In the genomic region with DNA sequence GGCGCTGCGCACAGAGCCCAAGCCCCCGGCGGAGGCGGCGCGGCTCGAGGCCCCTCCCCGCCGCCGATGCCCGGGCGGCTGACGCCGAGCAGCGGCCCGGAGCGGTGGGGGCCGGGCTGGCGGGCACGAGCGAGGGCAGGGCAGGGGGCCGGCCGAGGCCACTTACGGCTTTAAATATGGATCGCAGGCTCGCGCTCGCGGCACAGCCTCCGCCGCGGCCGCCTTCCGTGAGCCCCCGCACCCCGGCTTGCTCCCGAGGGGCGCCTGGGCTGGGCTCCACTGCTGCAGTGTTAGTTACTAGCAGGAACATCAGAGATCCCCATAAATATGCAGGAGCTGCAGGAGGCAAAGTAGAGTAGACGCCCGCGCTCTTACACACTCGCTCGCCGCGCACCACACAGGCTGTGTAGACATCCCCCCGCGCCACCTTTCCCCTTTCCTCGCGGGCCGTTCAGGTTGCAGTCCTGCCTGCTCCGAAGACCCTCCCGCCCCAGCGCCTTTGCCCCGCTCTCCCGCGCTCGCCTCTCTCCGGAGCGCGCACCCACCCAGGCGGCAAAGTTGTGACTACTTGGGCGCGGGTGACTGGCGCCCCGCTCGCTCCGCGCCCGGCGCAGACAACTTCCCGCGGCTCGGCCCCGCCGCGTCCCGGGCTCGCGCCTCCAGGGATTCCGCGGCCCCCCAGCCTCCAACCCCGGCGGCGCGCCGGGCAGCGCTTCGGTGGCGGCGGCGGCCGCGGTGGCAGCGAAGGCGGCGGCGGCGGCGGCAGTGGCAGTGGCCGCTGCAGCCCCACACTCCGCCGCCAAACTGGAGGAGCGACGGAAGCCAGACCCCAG, we compare ENCODE assay signal across 8 cellular contexts.
DNase-seq lines count a peak whose midpoint lies in the region; ATAC-seq and TF ChIP-seq lines count a peak whose summit lies in the region.

No MANE protein-coding gene starts in this region.

- H3K9me2 ChIP-seq in HCT116 (ENCODE audit: insufficient read depth): no peaks in the 10 kb centered on the region

- intact Hi-C loops in HCT116 (cut with micrococcal nuclease): loop anchor here (5.0 to 10.0 kb wide), 2 partner anchors 526 to 532 kb away; no protein-coding TSS in a partner anchor

- H3K27me3 ChIP-seq in HCT116 (ENCODE audit: insufficient read depth, low read length): peaks cover 15% of the 10 kb centered on the region; the same call in 1 of the 2 replicates
- no peaks in the 10 kb centered on the region for H3K27me3 ChIP-seq in Peyer's patch
- no peaks in the 10 kb centered on the region for H3K27me3 ChIP-seq in right atrium auricular region

- peak; percentile 88 for ATAC-seq in HCT116
- ATAC-seq in GM18520 (IDR thresholded peaks at IDR 0.05; ENCODE audit: unreplicated experiment): no peak

- H3K9me3 ChIP-seq in HCT116 (ENCODE audit: control insufficient read depth in 1 of 2, insufficient read depth in 1 of 2, low read depth in 1 of 2, low read length in 2 of 2): no peaks in the 10 kb centered on the region
- H3K9me3 ChIP-seq in Peyer's patch: no peaks in the 10 kb centered on the region
- no peaks in the 10 kb centered on the region for H3K9me3 ChIP-seq in right atrium auricular region

- no peaks in the 10 kb centered on the region for H3K79me2 ChIP-seq in HCT116 (ENCODE audit: insufficient read depth, low read length)

- H3K9ac ChIP-seq in HCT116 (ENCODE audit: low read length): 0 out of 2 replicates have a peak overlapping the region, but pooled peaks have one; percentile 15

- no TSS peak for BruUV-seq in HCT116 (replicated peaks; lab: Mats Ljungman, UMichigan)

- no peak overlapping the region for H3K27ac ChIP-seq in HCT116 (ENCODE audit: low read depth, low read length)
- peak overlapping the region in 3 of 4 donors; percentile 65 to 86 (median 84) for H3K27ac ChIP-seq in Peyer's patch
- peak overlapping the region; percentile 81 to 86 for H3K27ac ChIP-seq in right atrium auricular region

- TF ChIP-seq CTCF in HCT116 (IDR thresholded peaks at IDR 0.05 in 2 of 3, conservative IDR thresholded peaks at IDR 0.05 in 1 of 3; ENCODE audit: borderline replicate concordance in 1 of 3, insufficient read depth in 1 of 3, low read depth in 2 of 3, low read length in 2 of 3) (no peak), Peyer's patch (IDR thresholded peaks at IDR 0.05) (no peak), right atrium auricular region (IDR thresholded peaks at IDR 0.05) (no peak)

- peak overlapping the region; percentile 45 to 58 for H3K4me3 ChIP-seq in HCT116 (replicated peaks in 1 of 2; ENCODE audit: low read depth in 1 of 2, low read length in 2 of 2)
- peak overlapping the region; percentile 52 to 91 (median 76) for H3K4me3 ChIP-seq in Peyer's patch
- peak overlapping the region; percentile 54 to 71 for H3K4me3 ChIP-seq in right atrium auricular region

- H4K20me1 ChIP-seq in HCT116 (ENCODE audit: insufficient read depth): no peaks in the 10 kb centered on the region

- peak overlapping the region; percentile 79 for H3K4me2 ChIP-seq in HCT116 (ENCODE audit: low read length)

- DNase-seq in GM03348 (ENCODE audit: low spot score) (peak; percentile 94), HCT116 (ENCODE audit: low read depth, low spot score) (no peak), Peyer's patch (peak in 2 of 3 donors; percentile 66 to 79), amniotic stem cell (lab: John Stamatoyannopoulos, UW) (peak; percentile 50), right atrium auricular region (ENCODE audit: low spot score) (no peak), pons (ENCODE audit: low spot score) (peak; percentile 22), SIG-M5 (lab: John Stamatoyannopoulos, UW) (no peak)

- H3K4me1 ChIP-seq in HCT116 (ENCODE audit: control insufficient read depth in 1 of 2, insufficient read depth in 2 of 2, low read length in 2 of 2) (peaks cover 0 to 5% of the 10 kb centered on the region in 2 experiments; a peak in 1 of 4 replicates), Peyer's patch (peaks cover 0 to 14% (median 2%) of the 10 kb centered on the region in 4 donors), right atrium auricular region (peaks cover 0 to 4% of the 10 kb centered on the region in 2 donors)

- H2AFZ ChIP-seq in HCT116 (ENCODE audit: low read depth, low read length, poor library complexity, severe bottlenecking): no peak overlapping the region

- H3K36me3 ChIP-seq in HCT116 (ENCODE audit: control insufficient read depth in 1 of 2, insufficient read depth in 2 of 2, low read length in 2 of 2): no peaks in the 10 kb centered on the region
- no peaks in the 10 kb centered on the region for H3K36me3 ChIP-seq in Peyer's patch
- H3K36me3 ChIP-seq in right atrium auricular region: no peaks in the 10 kb centered on the region

- CTCF ChIA-PET in HCT116 (lab: Charles Lee): no interaction called here

- POLR2A ChIA-PET in HCT116 (lab: Charles Lee): no interaction called here

- no peak for TF ChIP-seq POLR2A in HCT116 (IDR thresholded peaks at IDR 0.05; ENCODE audit: borderline replicate concordance, extremely low read depth, insufficient read depth, insufficient read length)
- TF ChIP-seq POLR2A in Peyer's patch (IDR thresholded peaks at IDR 0.05): peak; percentile 68 to 77

- RAD21 ChIA-PET in HCT116 (lab: Charles Lee; ENCODE audit: low non-redundant PET in 1 of 2, low total read pairs in 2 of 2, uncharacterized antibody in 2 of 2, unreplicated experiment in 2 of 2): no interaction called here

- no peak for TF ChIP-seq RAD21 in HCT116 (IDR thresholded peaks at IDR 0.05; ENCODE audit: low read depth)

TF ChIP-seq in HCT116, 20 proteins besides CTCF, POLR2A, EP300 and RAD21:
- TF ChIP-seq ZNF274 (IDR thresholded peaks at IDR 0.05; ENCODE audit: low read depth, low read length) (no peak), SP1 (IDR thresholded peaks at IDR 0.05; ENCODE audit: low read depth) (no peak), YY1 (IDR thresholded peaks at IDR 0.05; ENCODE audit: extremely low read depth, insufficient replicate concordance, low read depth, low read length) (no peak), CEBPB (IDR thresholded peaks at IDR 0.05; ENCODE audit: low read depth) (no peak), SRF (IDR thresholded peaks at IDR 0.05; ENCODE audit: low read depth) (no peak), EZH2phosphoT487 (IDR thresholded peaks at IDR 0.05; ENCODE audit: borderline replicate concordance) (no peak), SIN3A (IDR thresholded peaks at IDR 0.05; ENCODE audit: low read depth) (no peak), TCF7L2 (IDR thresholded peaks at IDR 0.05; ENCODE audit: borderline replicate concordance, extremely low read depth, insufficient read depth, insufficient read length) (no peak), JUND (IDR thresholded peaks at IDR 0.05) (no peak), EZH2 (IDR thresholded peaks at IDR 0.05) (no peak), CBX3 (IDR thresholded peaks at IDR 0.05; ENCODE audit: low read depth) (no peak), FOSL1 (IDR thresholded peaks at IDR 0.05; ENCODE audit: low read depth) (no peak), ZFX (IDR thresholded peaks at IDR 0.05) (no peak)
- TF ChIP-seq, protein P1, sequence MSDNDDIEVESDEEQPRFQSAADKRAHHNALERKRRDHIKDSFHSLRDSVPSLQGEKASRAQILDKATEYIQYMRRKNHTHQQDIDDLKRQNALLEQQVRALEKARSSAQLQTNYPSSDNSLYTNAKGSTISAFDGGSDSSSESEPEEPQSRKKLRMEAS (IDR thresholded peaks at IDR 0.05): no peak
- TF ChIP-seq, protein P2, sequence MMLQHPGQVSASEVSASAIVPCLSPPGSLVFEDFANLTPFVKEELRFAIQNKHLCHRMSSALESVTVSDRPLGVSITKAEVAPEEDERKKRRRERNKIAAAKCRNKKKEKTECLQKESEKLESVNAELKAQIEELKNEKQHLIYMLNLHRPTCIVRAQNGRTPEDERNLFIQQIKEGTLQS (IDR thresholded peaks at IDR 0.05): no peak
- TF ChIP-seq, protein P3, sequence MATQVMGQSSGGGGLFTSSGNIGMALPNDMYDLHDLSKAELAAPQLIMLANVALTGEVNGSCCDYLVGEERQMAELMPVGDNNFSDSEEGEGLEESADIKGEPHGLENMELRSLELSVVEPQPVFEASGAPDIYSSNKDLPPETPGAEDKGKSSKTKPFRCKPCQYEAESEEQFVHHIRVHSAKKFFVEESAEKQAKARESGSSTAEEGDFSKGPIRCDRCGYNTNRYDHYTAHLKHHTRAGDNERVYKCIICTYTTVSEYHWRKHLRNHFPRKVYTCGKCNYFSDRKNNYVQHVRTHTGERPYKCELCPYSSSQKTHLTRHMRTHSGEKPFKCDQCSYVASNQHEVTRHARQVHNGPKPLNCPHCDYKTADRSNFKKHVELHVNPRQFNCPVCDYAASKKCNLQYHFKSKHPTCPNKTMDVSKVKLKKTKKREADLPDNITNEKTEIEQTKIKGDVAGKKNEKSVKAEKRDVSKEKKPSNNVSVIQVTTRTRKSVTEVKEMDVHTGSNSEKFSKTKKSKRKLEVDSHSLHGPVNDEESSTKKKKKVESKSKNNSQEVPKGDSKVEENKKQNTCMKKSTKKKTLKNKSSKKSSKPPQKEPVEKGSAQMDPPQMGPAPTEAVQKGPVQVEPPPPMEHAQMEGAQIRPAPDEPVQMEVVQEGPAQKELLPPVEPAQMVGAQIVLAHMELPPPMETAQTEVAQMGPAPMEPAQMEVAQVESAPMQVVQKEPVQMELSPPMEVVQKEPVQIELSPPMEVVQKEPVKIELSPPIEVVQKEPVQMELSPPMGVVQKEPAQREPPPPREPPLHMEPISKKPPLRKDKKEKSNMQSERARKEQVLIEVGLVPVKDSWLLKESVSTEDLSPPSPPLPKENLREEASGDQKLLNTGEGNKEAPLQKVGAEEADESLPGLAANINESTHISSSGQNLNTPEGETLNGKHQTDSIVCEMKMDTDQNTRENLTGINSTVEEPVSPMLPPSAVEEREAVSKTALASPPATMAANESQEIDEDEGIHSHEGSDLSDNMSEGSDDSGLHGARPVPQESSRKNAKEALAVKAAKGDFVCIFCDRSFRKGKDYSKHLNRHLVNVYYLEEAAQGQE (IDR thresholded peaks at IDR 0.05; ENCODE audit: low read depth): no peak

Comparison
In these comparisons a context has a peak if more than half of its experiments do, and no peak if none do; other contexts are left out.
1. DNase-seq: peak in GM03348 (single experiment), Peyer's patch (2 of 3), amniotic stem cell (single experiment) and pons (single experiment); none in HCT116 (single experiment), right atrium auricular region (single experiment) and SIG-M5 (single experiment).
2. Peak in every context shown above with its lines, with median percentiles within 50 percentile points of each other: H3K4me3 ChIP-seq.